In genomic region chr4:2741626-2742025, GRCh38 we compare ENCODE assay signal across 15 cellular contexts. TPM values are rescaled to one million over a fixed set of nuclear protein-coding genes. Genes with fewer than 3 reads are reported as not detected.
DNase-seq lines count a peak whose midpoint lies in the region; ATAC-seq and TF ChIP-seq lines count a peak whose summit lies in the region.
"Had no signal": no experiment of that assay in that cellular context is flagged by ENCODE, and none has a peak within 500 bp of the region (broad histone marks: within the 10 kb centered on the region; RNA-seq: fewer than 3 reads in every experiment).

No MANE protein-coding gene starts in this region.

- no peak for ATAC-seq in stimulated activated naive CD8-positive, alpha-beta T cell treated with anti-CD3 and anti-CD28 coated beads, Interleukin-15, amount 100 ng/mL, for 72 hours
- no peak for ATAC-seq in activated CD8-positive, alpha-beta T cell treated with anti-CD3 and anti-CD28 coated beads for 36 hours
- ATAC-seq in GM19455 (IDR thresholded peaks at IDR 0.05; ENCODE audit: unreplicated experiment), result no peak
- no peak for ATAC-seq in GM19351 (IDR thresholded peaks at IDR 0.05; ENCODE audit: unreplicated experiment)

- TF ChIP-seq CTCF in activated CD8-positive, alpha-beta T cell treated with anti-CD3 and anti-CD28 coated beads for 36 hours (IDR thresholded peaks at IDR 0.05), result no peak
- TF ChIP-seq CTCF in uterus (IDR thresholded peaks at IDR 0.05), result no peak

- no peaks in the 10 kb centered on the region for H3K27me3 ChIP-seq in uterus
- H3K27me3 ChIP-seq: ovary had no signal

- H3K4me1 ChIP-seq in uterus, result no peaks in the 10 kb centered on the region

- no peak for TF ChIP-seq POLR2A in uterus (IDR thresholded peaks at IDR 0.05)

- no peaks in the 10 kb centered on the region for H3K36me3 ChIP-seq in uterus
- H3K36me3 ChIP-seq: ovary had no signal

- no peak overlapping the region for H3K4me3 ChIP-seq in uterus
- H3K4me3 ChIP-seq: ovary, PC-9 had no signal

- H3K36me3 Mint-ChIP-seq in stimulated activated naive CD8-positive, alpha-beta T cell treated with anti-CD3 and anti-CD28 coated beads, Interleukin-15, Interleukin-2, amounts not matched to agents 100 ng/mL and 50 ng/mL, for 24 hours (ENCODE audit: low read depth), result peaks cover 57% of the 10 kb centered on the region
- H3K36me3 Mint-ChIP-seq in activated CD8-positive, alpha-beta T cell treated with anti-CD3 and anti-CD28 coated beads for 36 hours (ENCODE audit: low read depth), result peaks cover 39% of the 10 kb centered on the region

- H3K4me3 Mint-ChIP-seq in stimulated activated naive CD8-positive, alpha-beta T cell treated with anti-CD3 and anti-CD28 coated beads, Interleukin-15, Interleukin-2, amounts not matched to agents 100 ng/mL and 50 ng/mL, for 24 hours, result no peak overlapping the region
- H3K4me3 Mint-ChIP-seq in stimulated activated naive CD8-positive, alpha-beta T cell treated with anti-CD3 and anti-CD28 coated beads, Interleukin-15, amount 100 ng/mL, for 72 hours, result no peak overlapping the region
- H3K4me3 Mint-ChIP-seq in activated CD8-positive, alpha-beta T cell treated with anti-CD3 and anti-CD28 coated beads for 36 hours, result no peak overlapping the region
- H3K4me3 Mint-ChIP-seq: activated CD4-positive, alpha-beta T cell treated with anti-CD3 and anti-CD28 coated beads, Interleukin-2, amount 10 ng/mL, durations not matched to agents 24 days and 14 days had no signal

- CTCF ChIA-PET in activated CD8-positive, alpha-beta T cell treated with anti-CD3 and anti-CD28 coated beads for 36 hours (lab: Charles Lee), result no interaction called here

- intact Hi-C loops in activated CD8-positive, alpha-beta T cell treated with anti-CD3 and anti-CD28 coated beads for 36 hours (cut with micrococcal nuclease), result no loop called here
- intact Hi-C loops in uterus (cut with DNase I; ENCODE audit: low total_unique reads), result no loop called here

- H3K9me3 Mint-ChIP-seq in stimulated activated naive CD8-positive, alpha-beta T cell treated with anti-CD3 and anti-CD28 coated beads, Interleukin-15, Interleukin-2, amounts not matched to agents 100 ng/mL and 50 ng/mL, for 24 hours, result no peaks in the 10 kb centered on the region
- H3K9me3 Mint-ChIP-seq in stimulated activated naive CD8-positive, alpha-beta T cell treated with anti-CD3 and anti-CD28 coated beads, Interleukin-15, amount 100 ng/mL, for 72 hours, result peaks cover 0 to 10% of the 10 kb centered on the region in 2 donors
- H3K9me3 Mint-ChIP-seq in activated CD8-positive, alpha-beta T cell treated with anti-CD3 and anti-CD28 coated beads for 36 hours, result peaks cover 3% of the 10 kb centered on the region

- H3K4me1 Mint-ChIP-seq in stimulated activated naive CD8-positive, alpha-beta T cell treated with anti-CD3 and anti-CD28 coated beads, Interleukin-15, Interleukin-2, amounts not matched to agents 100 ng/mL and 50 ng/mL, for 24 hours (ENCODE audit: low read depth), result peaks cover 34% of the 10 kb centered on the region
- H3K4me1 Mint-ChIP-seq in stimulated activated naive CD8-positive, alpha-beta T cell treated with anti-CD3 and anti-CD28 coated beads, Interleukin-15, amount 100 ng/mL, for 72 hours, result peaks cover 37% of the 10 kb centered on the region
- H3K4me1 Mint-ChIP-seq in activated CD8-positive, alpha-beta T cell treated with anti-CD3 and anti-CD28 coated beads for 36 hours (ENCODE audit: low read depth), result peaks cover 26% of the 10 kb centered on the region

- no peaks in the 10 kb centered on the region for H3K27me3 Mint-ChIP-seq in stimulated activated naive CD8-positive, alpha-beta T cell treated with anti-CD3 and anti-CD28 coated beads, Interleukin-15, Interleukin-2, amounts not matched to agents 100 ng/mL and 50 ng/mL, for 24 hours
- no peaks in the 10 kb centered on the region for H3K27me3 Mint-ChIP-seq in stimulated activated naive CD8-positive, alpha-beta T cell treated with anti-CD3 and anti-CD28 coated beads, Interleukin-15, amount 100 ng/mL, for 72 hours
- H3K27me3 Mint-ChIP-seq in activated CD8-positive, alpha-beta T cell treated with anti-CD3 and anti-CD28 coated beads for 36 hours, result no peaks in the 10 kb centered on the region
- H3K27me3 Mint-ChIP-seq: activated CD4-positive, alpha-beta T cell treated with anti-CD3 and anti-CD28 coated beads, Interleukin-2, amount 10 ng/mL, durations not matched to agents 24 days and 14 days had no signal

- DNase-seq in stimulated activated naive CD8-positive, alpha-beta T cell treated with anti-CD3 and anti-CD28 coated beads, Interleukin-15, amount 100 ng/mL, for 72 hours, result no peak
- no peak for DNase-seq in activated CD8-positive, alpha-beta T cell treated with anti-CD3 and anti-CD28 coated beads for 36 hours
- DNase-seq in kidney tubule cell (ENCODE audit: low spot score), result peak; percentile 20
- DNase-seq in uterus, result no peak
- no peak for DNase-seq in NCI-H526 (lab: John Stamatoyannopoulos, UW)
- DNase-seq: activated CD4-positive, alpha-beta T cell treated with anti-CD3 and anti-CD28 coated beads, Interleukin-2, amount 10 ng/mL, durations not matched to agents 24 days and 14 days; effector CD8-positive, alpha-beta T cell; NCI-H1105 treated with DMSO at 0.1 percent for 48 hours; NCI-H446 treated with DMSO at 0.1 percent for 48 hours; PC-9; stimulated activated CD4-positive, alpha-beta T cell treated with anti-CD3 and anti-CD28 coated beads, Interleukin-12 subunit alpha, Interleukin-12 subunit beta, amount 100 ng/mL, for 4 hours had no signal

- no peak overlapping the region for H3K27ac ChIP-seq in uterus
- H3K27ac ChIP-seq: ovary, PC-9 had no signal

- peak overlapping the region; percentile 60 for H3K27ac Mint-ChIP-seq in stimulated activated naive CD8-positive, alpha-beta T cell treated with anti-CD3 and anti-CD28 coated beads, Interleukin-15, Interleukin-2, amounts not matched to agents 100 ng/mL and 50 ng/mL, for 24 hours
- H3K27ac Mint-ChIP-seq in stimulated activated naive CD8-positive, alpha-beta T cell treated with anti-CD3 and anti-CD28 coated beads, Interleukin-15, amount 100 ng/mL, for 72 hours, result peak overlapping the region in 1 of 2 donors; percentile 91
- H3K27ac Mint-ChIP-seq in activated CD8-positive, alpha-beta T cell treated with anti-CD3 and anti-CD28 coated beads for 36 hours, result peak overlapping the region; percentile 44

- POLR2A ChIA-PET in activated CD8-positive, alpha-beta T cell treated with anti-CD3 and anti-CD28 coated beads for 36 hours (lab: Charles Lee), result no interaction called here

- no peaks in the 10 kb centered on the region for H3K9me3 ChIP-seq in uterus
- H3K9me3 ChIP-seq: ovary had no signal

RNA-seq across cellular contexts. Expression of gene TNIP2, which starts 14.5 kb away (rescaled TPM):
- 10 to 100 TPM; 46.1 to 48.1 TPM for total RNA-seq in activated CD8-positive, alpha-beta T cell treated with anti-CD3 and anti-CD28 coated beads for 36 hours
- 10 to 100 TPM; 27.6 to 50.0 (median 36.1) TPM for total RNA-seq in uterus

RNA-seq across cellular contexts. Expression of gene SH3BP2, which starts 51.3 kb away (rescaled TPM):
- total RNA-seq in activated CD8-positive, alpha-beta T cell treated with anti-CD3 and anti-CD28 coated beads for 36 hours, result 10 to 100 TPM; 54.8 to 59.0 TPM
- 10 to 100 TPM in 3 of 4 donors, 1 to 10 TPM in 1; 6.4 to 50.0 (median 29.3) TPM for total RNA-seq in uterus
